Comparison of ENCODE assay signal across 1 cellular context in genomic region chr10:36469585-36469984, GRCh38.
TF ChIP-seq lines count a peak whose summit lies in the region.

No MANE protein-coding gene starts in this region.

TF ChIP-seq in SK-N-SH, 30 proteins besides CTCF, POLR2A, EP300 and RAD21 (continued from another document):
- TF ChIP-seq JUND (IDR thresholded peaks at IDR 0.05): no peak
- TF ChIP-seq FOXJ3 (CRISPR knock-in tag; IDR thresholded peaks at IDR 0.05): no peak
- TF ChIP-seq SMC3 (IDR thresholded peaks at IDR 0.05; ENCODE audit: low read depth, low read length): no peak
- TF ChIP-seq, protein P1, sequence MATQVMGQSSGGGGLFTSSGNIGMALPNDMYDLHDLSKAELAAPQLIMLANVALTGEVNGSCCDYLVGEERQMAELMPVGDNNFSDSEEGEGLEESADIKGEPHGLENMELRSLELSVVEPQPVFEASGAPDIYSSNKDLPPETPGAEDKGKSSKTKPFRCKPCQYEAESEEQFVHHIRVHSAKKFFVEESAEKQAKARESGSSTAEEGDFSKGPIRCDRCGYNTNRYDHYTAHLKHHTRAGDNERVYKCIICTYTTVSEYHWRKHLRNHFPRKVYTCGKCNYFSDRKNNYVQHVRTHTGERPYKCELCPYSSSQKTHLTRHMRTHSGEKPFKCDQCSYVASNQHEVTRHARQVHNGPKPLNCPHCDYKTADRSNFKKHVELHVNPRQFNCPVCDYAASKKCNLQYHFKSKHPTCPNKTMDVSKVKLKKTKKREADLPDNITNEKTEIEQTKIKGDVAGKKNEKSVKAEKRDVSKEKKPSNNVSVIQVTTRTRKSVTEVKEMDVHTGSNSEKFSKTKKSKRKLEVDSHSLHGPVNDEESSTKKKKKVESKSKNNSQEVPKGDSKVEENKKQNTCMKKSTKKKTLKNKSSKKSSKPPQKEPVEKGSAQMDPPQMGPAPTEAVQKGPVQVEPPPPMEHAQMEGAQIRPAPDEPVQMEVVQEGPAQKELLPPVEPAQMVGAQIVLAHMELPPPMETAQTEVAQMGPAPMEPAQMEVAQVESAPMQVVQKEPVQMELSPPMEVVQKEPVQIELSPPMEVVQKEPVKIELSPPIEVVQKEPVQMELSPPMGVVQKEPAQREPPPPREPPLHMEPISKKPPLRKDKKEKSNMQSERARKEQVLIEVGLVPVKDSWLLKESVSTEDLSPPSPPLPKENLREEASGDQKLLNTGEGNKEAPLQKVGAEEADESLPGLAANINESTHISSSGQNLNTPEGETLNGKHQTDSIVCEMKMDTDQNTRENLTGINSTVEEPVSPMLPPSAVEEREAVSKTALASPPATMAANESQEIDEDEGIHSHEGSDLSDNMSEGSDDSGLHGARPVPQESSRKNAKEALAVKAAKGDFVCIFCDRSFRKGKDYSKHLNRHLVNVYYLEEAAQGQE (IDR thresholded peaks at IDR 0.05; ENCODE audit: low read depth, low read length): no peak
- TF ChIP-seq GATA2 (CRISPR knock-in tag; IDR thresholded peaks at IDR 0.05): no peak
